Comparison of ENCODE assay signal across 22 cellular contexts in the genomic region with DNA sequence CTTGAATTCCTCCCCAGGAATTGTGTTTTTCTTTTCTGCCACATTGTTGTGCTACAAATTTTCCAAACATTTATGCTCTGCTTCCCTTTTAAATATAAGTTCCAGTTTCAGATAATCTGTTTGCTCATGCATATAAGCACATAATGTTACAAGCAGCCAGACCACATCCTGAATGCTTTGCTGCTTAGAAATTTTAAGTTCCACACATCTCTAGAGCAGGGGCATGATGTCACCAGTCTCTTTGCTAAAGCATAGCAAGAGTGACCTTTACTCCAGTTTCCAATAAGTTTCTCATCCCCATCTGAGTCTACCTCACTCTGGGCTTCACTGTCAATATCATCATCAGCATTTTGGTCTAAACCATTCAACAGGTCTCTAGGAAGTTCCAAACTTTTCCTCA.
"Had no signal": no experiment of that assay in that cellular context is flagged by ENCODE, and none has a peak within 500 bp of the region (broad histone marks: within the 10 kb centered on the region; RNA-seq: fewer than 3 reads in every experiment).

No MANE protein-coding gene starts in this region.

- H3K4me3 ChIP-seq: cardiac muscle cell, mucosa of descending colon, right lobe of liver, transverse colon had no signal

- FAIRE-seq: frontal cortex, urothelium cell line had no signal

- H3K36me3 Mint-ChIP-seq: memory B cell; stimulated activated naive B cell treated with anti-CD40 and anti-IgM and Interleukin-4, amounts not matched to agents 10 μg/mL and 1 μg/mL and 100 μg/mL, for 72 hours had no signal

- H3K27ac ChIP-seq: cardiac muscle cell, right lobe of liver, transverse colon had no signal

- H3K4me3 Mint-ChIP-seq: activated B cell treated with CpG ODN at 0.5 μM for 24 hours; activated CD4-positive, alpha-beta memory T cell treated with anti-CD3 and anti-CD28 coated beads for 36 hours; activated naive CD4-positive, alpha-beta T cell treated with anti-CD3 and anti-CD28 coated beads for 36 hours; activated T-helper 17 cell treated with anti-CD3 and anti-CD28 coated beads, Interleukin-2, amount 50 U/mL, for 72 hours; dendritic cell treated with granulocyte-macrophage colony-stimulating factor and Interleukin-4, amounts not matched to agents 40 ng/mL and 50 ng/mL, for 4 days; memory B cell; stimulated activated naive B cell treated with anti-CD40 and anti-IgM and Interleukin-4, amounts not matched to agents 10 μg/mL and 1 μg/mL and 100 μg/mL, for 72 hours had no signal

- H3K9me3 ChIP-seq: right lobe of liver, transverse colon had no signal

- H3K27ac Mint-ChIP-seq: activated B cell treated with CpG ODN at 0.5 μM for 24 hours; activated CD4-positive, alpha-beta memory T cell treated with anti-CD3 and anti-CD28 coated beads for 36 hours; activated naive CD4-positive, alpha-beta T cell treated with anti-CD3 and anti-CD28 coated beads for 36 hours; activated T-helper 17 cell treated with anti-CD3 and anti-CD28 coated beads, Interleukin-2, amount 50 U/mL, for 72 hours; dendritic cell treated with granulocyte-macrophage colony-stimulating factor and Interleukin-4, amounts not matched to agents 40 ng/mL and 50 ng/mL, for 4 days; memory B cell; stimulated activated naive B cell treated with anti-CD40 and anti-IgM and Interleukin-4, amounts not matched to agents 10 μg/mL and 1 μg/mL and 100 μg/mL, for 72 hours had no signal

- DNase-seq: activated B cell treated with CpG ODN at 0.5 μM for 24 hours; activated CD4-positive, alpha-beta memory T cell treated with anti-CD3 and anti-CD28 coated beads for 36 hours; activated CD4-positive, alpha-beta T cell treated with anti-CD3 and anti-CD28 coated beads for 4 hours; activated naive CD4-positive, alpha-beta T cell treated with anti-CD3 and anti-CD28 coated beads for 36 hours; activated T-cell treated with anti-CD3 and anti-CD28 coated beads, Interleukin-2, amount 50 U/mL, for 1 hour; amygdala; effector CD4-positive, alpha-beta T cell; hippocampal formation; left colon; mucosa of descending colon; nucleus accumbens; right lobe of liver; stimulated activated CD4-positive, alpha-beta T cell treated with anti-CD3 and anti-CD28 coated beads, Interleukin-2, amount 100 ng/mL, for 48 hours; stimulated activated CD8-positive, alpha-beta memory T cell treated with anti-CD3 and anti-CD28 coated beads, Interleukin-4, amount 100 ng/mL, for 48 hours; stimulated activated naive B cell treated with anti-CD40 and anti-IgM and Interleukin-4, amounts not matched to agents 10 μg/mL and 1 μg/mL and 100 μg/mL, for 72 hours; transverse colon had no signal

- ATAC-seq: activated T-helper 17 cell treated with anti-CD3 and anti-CD28 coated beads, Interleukin-2, amount 50 U/mL, for 72 hours; left colon; mucosa of descending colon; right lobe of liver; stimulated activated naive B cell treated with anti-CD40 and anti-IgM and Interleukin-4, amounts not matched to agents 10 μg/mL and 1 μg/mL and 100 μg/mL, for 72 hours had no signal

- H3K27me3 Mint-ChIP-seq: activated B cell treated with CpG ODN at 0.5 μM for 24 hours; activated CD4-positive, alpha-beta memory T cell treated with anti-CD3 and anti-CD28 coated beads for 36 hours; activated T-helper 17 cell treated with anti-CD3 and anti-CD28 coated beads, Interleukin-2, amount 50 U/mL, for 72 hours; dendritic cell treated with granulocyte-macrophage colony-stimulating factor and Interleukin-4, amounts not matched to agents 40 ng/mL and 50 ng/mL, for 4 days; memory B cell; stimulated activated naive B cell treated with anti-CD40 and anti-IgM and Interleukin-4, amounts not matched to agents 10 μg/mL and 1 μg/mL and 100 μg/mL, for 72 hours had no signal

- H3K36me3 ChIP-seq: cardiac muscle cell, right lobe of liver, transverse colon had no signal

- H3K4me1 ChIP-seq: right lobe of liver, transverse colon had no signal

- H3K27me3 ChIP-seq: cardiac muscle cell, right lobe of liver, transverse colon had no signal

- H3K4me1 Mint-ChIP-seq: activated B cell treated with CpG ODN at 0.5 μM for 24 hours; activated T-helper 17 cell treated with anti-CD3 and anti-CD28 coated beads, Interleukin-2, amount 50 U/mL, for 72 hours; memory B cell; stimulated activated naive B cell treated with anti-CD40 and anti-IgM and Interleukin-4, amounts not matched to agents 10 μg/mL and 1 μg/mL and 100 μg/mL, for 72 hours had no signal

- H3K9me3 Mint-ChIP-seq: activated B cell treated with CpG ODN at 0.5 μM for 24 hours; activated T-helper 17 cell treated with anti-CD3 and anti-CD28 coated beads, Interleukin-2, amount 50 U/mL, for 72 hours had no signal
